Comparison of ENCODE assay signal across 1 cellular context in the genomic region with DNA sequence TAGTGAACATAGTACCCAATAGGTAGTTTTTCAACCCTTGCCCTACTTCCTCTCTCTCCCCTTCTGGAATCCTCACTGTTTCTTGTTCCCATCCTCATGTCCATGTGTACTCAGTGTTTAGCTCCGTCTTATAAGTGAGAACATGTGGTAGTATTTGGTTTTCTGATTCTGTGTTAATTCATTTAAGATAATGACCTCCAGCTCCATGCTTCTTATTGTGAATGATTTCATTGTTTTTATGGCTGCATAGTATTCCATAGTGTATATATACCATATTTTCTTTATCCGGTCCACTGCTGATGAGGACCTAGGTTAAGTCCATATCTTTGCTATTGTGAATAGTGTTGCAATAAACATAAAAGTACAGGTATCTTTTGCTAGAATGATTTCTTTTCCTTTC.
TF ChIP-seq lines count a peak whose summit lies in the region.

No MANE protein-coding gene starts in this region.

TF ChIP-seq in WTC11, 78 proteins besides CTCF, POLR2A, EP300 and RAD21 (continued from another document):
- TF ChIP-seq, protein P1, sequence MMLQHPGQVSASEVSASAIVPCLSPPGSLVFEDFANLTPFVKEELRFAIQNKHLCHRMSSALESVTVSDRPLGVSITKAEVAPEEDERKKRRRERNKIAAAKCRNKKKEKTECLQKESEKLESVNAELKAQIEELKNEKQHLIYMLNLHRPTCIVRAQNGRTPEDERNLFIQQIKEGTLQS (CRISPR knock-in tag; conservative IDR thresholded peaks at IDR 0.05) = no peak
- TF ChIP-seq, protein P2, sequence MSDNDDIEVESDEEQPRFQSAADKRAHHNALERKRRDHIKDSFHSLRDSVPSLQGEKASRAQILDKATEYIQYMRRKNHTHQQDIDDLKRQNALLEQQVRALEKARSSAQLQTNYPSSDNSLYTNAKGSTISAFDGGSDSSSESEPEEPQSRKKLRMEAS (CRISPR knock-in tag; IDR thresholded peaks at IDR 0.05) = no peak
- TF ChIP-seq, protein P3, sequence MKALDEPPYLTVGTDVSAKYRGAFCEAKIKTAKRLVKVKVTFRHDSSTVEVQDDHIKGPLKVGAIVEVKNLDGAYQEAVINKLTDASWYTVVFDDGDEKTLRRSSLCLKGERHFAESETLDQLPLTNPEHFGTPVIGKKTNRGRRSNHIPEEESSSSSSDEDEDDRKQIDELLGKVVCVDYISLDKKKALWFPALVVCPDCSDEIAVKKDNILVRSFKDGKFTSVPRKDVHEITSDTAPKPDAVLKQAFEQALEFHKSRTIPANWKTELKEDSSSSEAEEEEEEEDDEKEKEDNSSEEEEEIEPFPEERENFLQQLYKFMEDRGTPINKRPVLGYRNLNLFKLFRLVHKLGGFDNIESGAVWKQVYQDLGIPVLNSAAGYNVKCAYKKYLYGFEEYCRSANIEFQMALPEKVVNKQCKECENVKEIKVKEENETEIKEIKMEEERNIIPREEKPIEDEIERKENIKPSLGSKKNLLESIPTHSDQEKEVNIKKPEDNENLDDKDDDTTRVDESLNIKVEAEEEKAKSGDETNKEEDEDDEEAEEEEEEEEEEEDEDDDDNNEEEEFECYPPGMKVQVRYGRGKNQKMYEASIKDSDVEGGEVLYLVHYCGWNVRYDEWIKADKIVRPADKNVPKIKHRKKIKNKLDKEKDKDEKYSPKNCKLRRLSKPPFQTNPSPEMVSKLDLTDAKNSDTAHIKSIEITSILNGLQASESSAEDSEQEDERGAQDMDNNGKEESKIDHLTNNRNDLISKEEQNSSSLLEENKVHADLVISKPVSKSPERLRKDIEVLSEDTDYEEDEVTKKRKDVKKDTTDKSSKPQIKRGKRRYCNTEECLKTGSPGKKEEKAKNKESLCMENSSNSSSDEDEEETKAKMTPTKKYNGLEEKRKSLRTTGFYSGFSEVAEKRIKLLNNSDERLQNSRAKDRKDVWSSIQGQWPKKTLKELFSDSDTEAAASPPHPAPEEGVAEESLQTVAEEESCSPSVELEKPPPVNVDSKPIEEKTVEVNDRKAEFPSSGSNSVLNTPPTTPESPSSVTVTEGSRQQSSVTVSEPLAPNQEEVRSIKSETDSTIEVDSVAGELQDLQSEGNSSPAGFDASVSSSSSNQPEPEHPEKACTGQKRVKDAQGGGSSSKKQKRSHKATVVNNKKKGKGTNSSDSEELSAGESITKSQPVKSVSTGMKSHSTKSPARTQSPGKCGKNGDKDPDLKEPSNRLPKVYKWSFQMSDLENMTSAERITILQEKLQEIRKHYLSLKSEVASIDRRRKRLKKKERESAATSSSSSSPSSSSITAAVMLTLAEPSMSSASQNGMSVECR (CRISPR knock-in tag; IDR thresholded peaks at IDR 0.05; ENCODE audit: borderline replicate concordance) = no peak
- TF ChIP-seq ATF1 (CRISPR knock-in tag; IDR thresholded peaks at IDR 0.05) = no peak
- TF ChIP-seq FOXJ3 (CRISPR knock-in tag; IDR thresholded peaks at IDR 0.05; ENCODE audit: borderline replicate concordance) = no peak
- TF ChIP-seq, protein P4, sequence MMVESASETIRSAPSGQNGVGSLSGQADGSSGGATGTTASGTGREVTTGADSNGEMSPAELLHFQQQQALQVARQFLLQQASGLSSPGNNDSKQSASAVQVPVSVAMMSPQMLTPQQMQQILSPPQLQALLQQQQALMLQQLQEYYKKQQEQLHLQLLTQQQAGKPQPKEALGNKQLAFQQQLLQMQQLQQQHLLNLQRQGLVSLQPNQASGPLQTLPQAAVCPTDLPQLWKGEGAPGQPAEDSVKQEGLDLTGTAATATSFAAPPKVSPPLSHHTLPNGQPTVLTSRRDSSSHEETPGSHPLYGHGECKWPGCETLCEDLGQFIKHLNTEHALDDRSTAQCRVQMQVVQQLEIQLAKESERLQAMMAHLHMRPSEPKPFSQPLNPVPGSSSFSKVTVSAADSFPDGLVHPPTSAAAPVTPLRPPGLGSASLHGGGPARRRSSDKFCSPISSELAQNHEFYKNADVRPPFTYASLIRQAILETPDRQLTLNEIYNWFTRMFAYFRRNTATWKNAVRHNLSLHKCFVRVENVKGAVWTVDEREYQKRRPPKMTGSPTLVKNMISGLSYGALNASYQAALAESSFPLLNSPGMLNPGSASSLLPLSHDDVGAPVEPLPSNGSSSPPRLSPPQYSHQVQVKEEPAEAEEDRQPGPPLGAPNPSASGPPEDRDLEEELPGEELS (CRISPR knock-in tag; IDR thresholded peaks at IDR 0.05) = no peak
TF ChIP-seq in WTC11: peak in this region for 0.
